ENCODE assay signal across 8 cellular contexts in genomic region chr6:34696739-34697543, GRCh38. TPM values are rescaled to one million over a fixed set of nuclear protein-coding genes. Genes with fewer than 3 reads are reported as not detected.
DNase-seq lines count a peak whose midpoint lies in the region; ATAC-seq and TF ChIP-seq lines count a peak whose summit lies in the region.

Gene ILRUN, minus strand, starts transcription at chr6:34696767. Its CDS starts 164 bp downstream, at chr6:34696603.

- peaks cover 13% of the 10 kb centered on the region for H3K36me3 Mint-ChIP-seq in activated naive CD8-positive, alpha-beta T cell treated with anti-CD3 and anti-CD28 coated beads, Interleukin-2, amount 10 ng/mL, durations not matched to agents 7 days and 5 days
- H3K36me3 Mint-ChIP-seq in osteocyte (ENCODE audit: unreplicated experiment): no peaks in the 10 kb centered on the region

- H3K9me3 ChIP-seq in SU-DHL-6 (ENCODE audit: insufficient read depth, low read length) (no peaks in the 10 kb centered on the region), thoracic aorta (no peaks in the 10 kb centered on the region)

- H3K9me2 ChIP-seq in SU-DHL-6 (replicated peaks; ENCODE audit: insufficient read depth, low read length): no peaks in the 10 kb centered on the region

- peak within 1 kb of the TSS; percentile 88 for H3K9ac ChIP-seq in SU-DHL-6 (ENCODE audit: low read length)

- H3K4me3 ChIP-seq in SU-DHL-6 (ENCODE audit: insufficient read depth, low read length, poor library complexity, severe bottlenecking) (peak within 1 kb of the TSS; percentile 88), thoracic aorta (peak within 1 kb of the TSS; percentile 87)

- peaks cover 30% of the 10 kb centered on the region for H3K4me1 Mint-ChIP-seq in activated naive CD8-positive, alpha-beta T cell treated with anti-CD3 and anti-CD28 coated beads, Interleukin-2, amount 10 ng/mL, durations not matched to agents 7 days and 5 days
- H3K4me1 Mint-ChIP-seq in osteocyte (ENCODE audit: unreplicated experiment): peaks cover 30% of the 10 kb centered on the region

- H3K4me1 ChIP-seq in thoracic aorta (ENCODE audit: control insufficient read depth in 1 of 2, low read depth in 2 of 2): peaks cover 26 to 34% of the 10 kb centered on the region in 2 donors

- peak within 1 kb of the TSS; percentile 99 for H3K27ac Mint-ChIP-seq in activated naive CD8-positive, alpha-beta T cell treated with anti-CD3 and anti-CD28 coated beads, Interleukin-2, amount 10 ng/mL, durations not matched to agents 7 days and 5 days
- peak within 1 kb of the TSS; percentile 98 for H3K27ac Mint-ChIP-seq in osteocyte (ENCODE audit: unreplicated experiment)

- peak within 1 kb of the TSS; percentile 77 for H3K4me2 ChIP-seq in SU-DHL-6 (ENCODE audit: low read depth, low read length, poor library complexity, severe bottlenecking)

- peaks cover 10% of the 10 kb centered on the region; the same call in 1 of the 2 replicates for H3F3A ChIP-seq in SU-DHL-6 (ENCODE audit: insufficient read depth)

- intact Hi-C loops in head of caudate nucleus (cut with DNase I): loop anchor here (5.0 kb wide), 1 partner anchor 60 kb away; the partner anchor contains the start of gene SNRPC

- H3K27me3 Mint-ChIP-seq in activated naive CD8-positive, alpha-beta T cell treated with anti-CD3 and anti-CD28 coated beads, Interleukin-2, amount 10 ng/mL, durations not matched to agents 7 days and 5 days: no peaks in the 10 kb centered on the region
- H3K27me3 Mint-ChIP-seq in osteocyte (ENCODE audit: unreplicated experiment): no peaks in the 10 kb centered on the region

- H3K27ac ChIP-seq in SU-DHL-6 (ENCODE audit: low read depth, low read length) (peak within 1 kb of the TSS; percentile 29), thoracic aorta (peak within 1 kb of the TSS; percentile 92)

- H2AFZ ChIP-seq in SU-DHL-6 (ENCODE audit: low read depth, low read length, severe bottlenecking): peak within 1 kb of the TSS; percentile 89

- TF ChIP-seq CTCF in GM10248 (IDR thresholded peaks at IDR 0.05; ENCODE audit: control extremely low read depth, extremely low read depth, low read depth, missing control alignments): no peak
- no peak for TF ChIP-seq CTCF in SU-DHL-6 (IDR thresholded peaks at IDR 0.05; ENCODE audit: insufficient read depth, low read length, poor library complexity, severe bottlenecking)
- no peak for TF ChIP-seq CTCF in osteocyte (IDR thresholded peaks at IDR 0.05)
- TF ChIP-seq CTCF in thoracic aorta (IDR thresholded peaks at IDR 0.05): no peak

- ATAC-seq in HG02642 (IDR thresholded peaks at IDR 0.05; ENCODE audit: poor library complexity, unreplicated experiment) (peak; percentile 82), thoracic aorta (ENCODE audit: insufficient number of reproducible peaks, low FRiP score, low read depth) (peak; percentile 75)
- ATAC-seq in activated naive CD8-positive, alpha-beta T cell treated with anti-CD3 and anti-CD28 coated beads, Interleukin-2, amount 10 ng/mL, durations not matched to agents 7 days and 5 days (ENCODE audit: low read depth): peak; percentile 81

- POLR2A ChIA-PET in GM10248 (lab: Yijun Ruan, JAX): interaction anchor here (0.6 to 0.9 kb wide), 3 partner anchors 25 to 41 kb away, joined by 3 to 4 read pairs (median 4); no protein-coding TSS in a partner anchor
- POLR2A ChIA-PET in activated naive CD8-positive, alpha-beta T cell treated with anti-CD3 and anti-CD28 coated beads, Interleukin-2, amount 10 ng/mL, durations not matched to agents 7 days and 5 days (lab: Charles Lee): interaction anchor here (0.5 to 2.1 kb wide), 10 partner anchors 22 to 1144 kb away, joined by 3 to 24 read pairs (median 4); partner anchors contain the start of genes BLTP3A, HMGA1, SNRPC and TAF11

- H3K4me3 Mint-ChIP-seq in activated naive CD8-positive, alpha-beta T cell treated with anti-CD3 and anti-CD28 coated beads, Interleukin-2, amount 10 ng/mL, durations not matched to agents 7 days and 5 days: peak within 1 kb of the TSS; percentile 98
- peak within 1 kb of the TSS; percentile 97 for H3K4me3 Mint-ChIP-seq in osteocyte (ENCODE audit: unreplicated experiment)

- DNase-seq in GM10248 (ENCODE audit: extremely low spot score): peak; percentile 96
- DNase-seq in NCI-H1417 (lab: John Stamatoyannopoulos, UW): peak; percentile 95 to 97 (median 97)
- DNase-seq in activated naive CD8-positive, alpha-beta T cell treated with anti-CD3 and anti-CD28 coated beads, Interleukin-2, amount 10 ng/mL, durations not matched to agents 7 days and 5 days: peak; percentile 98
- peak; percentile 92 to 99 (median 96) for DNase-seq in head of caudate nucleus
- DNase-seq in osteocyte (ENCODE audit: extremely low spot score, unreplicated experiment): peak; percentile 98
- peak; percentile 85 for DNase-seq in thoracic aorta (ENCODE audit: low spot score)

- H3K9me3 Mint-ChIP-seq in activated naive CD8-positive, alpha-beta T cell treated with anti-CD3 and anti-CD28 coated beads, Interleukin-2, amount 10 ng/mL, durations not matched to agents 7 days and 5 days: no peaks in the 10 kb centered on the region
- no peaks in the 10 kb centered on the region for H3K9me3 Mint-ChIP-seq in osteocyte (ENCODE audit: unreplicated experiment)

- H4K20me1 ChIP-seq in SU-DHL-6 (ENCODE audit: low read depth, low read length): peaks cover 5% of the 10 kb centered on the region; the same call in 1 of the 2 replicates

- H3K27me3 ChIP-seq in SU-DHL-6 (ENCODE audit: low read length) (no peaks in the 10 kb centered on the region), thoracic aorta (replicated peaks; ENCODE audit: insufficient read depth) (no peaks in the 10 kb centered on the region)

- peaks cover 46% of the 10 kb centered on the region for H3K79me2 ChIP-seq in SU-DHL-6 (ENCODE audit: insufficient read depth, low read length)

- H3K36me3 ChIP-seq in SU-DHL-6 (ENCODE audit: low read length): 0 out of 2 replicates have a peak, but pooled peaks cover 3% of the 10 kb centered on the region
- no peaks in the 10 kb centered on the region for H3K36me3 ChIP-seq in thoracic aorta

- CTCF ChIA-PET in GM10248 (lab: Yijun Ruan, JAX): interaction anchor here (0.9 to 1.4 kb wide), 4 partner anchors 11 to 41 kb away, joined by 3 to 5 read pairs (median 3); no protein-coding TSS in a partner anchor

RNA-seq across cellular contexts. Expression of gene ILRUN, which starts in this region (rescaled TPM):
- total RNA-seq in activated naive CD8-positive, alpha-beta T cell treated with anti-CD3 and anti-CD28 coated beads, Interleukin-2, amount 10 ng/mL, durations not matched to agents 7 days and 5 days: 10 to 100 TPM; 66.1 to 73.8 TPM
- total RNA-seq in osteocyte: 47.3 and 50.2 TPM in 2 replicates
- total RNA-seq in thoracic aorta: 10 to 100 TPM; 75.4 to 78.9 TPM

Comparison
In these comparisons a context has a peak if more than half of its experiments do, and no peak if none do; other contexts are left out.
1. Peak in every context shown above with its lines: DNase-seq, ATAC-seq, H3K4me3 ChIP-seq and H3K27ac ChIP-seq.